In the genomic region with DNA sequence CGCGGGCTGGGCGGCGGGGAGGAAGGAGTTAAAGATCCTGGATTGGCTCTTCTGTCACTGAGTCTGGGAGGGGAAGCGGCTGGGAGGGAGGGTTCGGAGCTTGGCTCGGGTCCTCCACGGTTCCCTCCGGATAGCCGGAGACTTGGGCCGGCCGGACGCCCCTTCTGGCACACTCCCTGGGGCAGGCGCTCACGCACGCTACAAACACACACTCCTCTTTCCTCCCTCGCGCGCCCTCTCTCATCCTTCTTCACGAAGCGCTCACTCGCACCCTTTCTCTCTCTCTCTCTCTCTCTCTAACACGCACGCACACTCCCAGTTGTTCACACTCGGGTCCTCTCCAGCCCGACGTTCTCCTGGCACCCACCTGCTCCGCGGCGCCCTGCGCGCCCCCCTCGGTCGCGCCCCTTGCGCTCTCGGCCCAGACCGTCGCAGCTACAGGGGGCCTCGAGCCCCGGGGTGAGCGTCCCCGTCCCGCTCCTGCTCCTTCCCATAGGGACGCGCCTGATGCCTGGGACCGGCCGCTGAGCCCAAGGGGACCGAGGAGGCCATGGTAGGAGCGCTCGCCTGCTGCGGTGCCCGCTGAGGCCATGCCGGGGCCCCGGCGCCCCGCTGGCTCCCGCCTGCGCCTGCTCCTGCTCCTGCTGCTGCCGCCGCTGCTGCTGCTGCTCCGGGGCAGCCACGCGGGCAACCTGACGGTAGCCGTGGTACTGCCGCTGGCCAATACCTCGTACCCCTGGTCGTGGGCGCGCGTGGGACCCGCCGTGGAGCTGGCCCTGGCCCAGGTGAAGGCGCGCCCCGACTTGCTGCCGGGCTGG, we compare ENCODE assay signal across 8 cellular contexts. TPM values are rescaled to one million over a fixed set of nuclear protein-coding genes. Genes with fewer than 3 reads are reported as not detected.
DNase-seq lines count a peak whose midpoint lies in the region; ATAC-seq and TF ChIP-seq lines count a peak whose summit lies in the region.

A gene (plus strand): TSS at position 170 of the 818 bp plus-strand sequence. CDS start 421 bp downstream, at position 591.

- no peaks in the 10 kb centered on the region; a peak in 1 of 22 replicates for H4K20me1 ChIP-seq in BLaER1 treated with 17β-estradiol and CSF1 and Interleukin-3, amounts not matched to agents 10 nM and 100 nM

- peaks cover 51% of the 10 kb centered on the region for H3K27me3 Mint-ChIP-seq in activated CD4-positive, alpha-beta T cell treated with anti-CD3 and anti-CD28 coated beads, Interleukin-2, amount 10 ng/mL, durations not matched to agents 24 days and 14 days
- H3K27me3 Mint-ChIP-seq in naive B cell, result peaks cover 50 to 62% (median 60%) of the 10 kb centered on the region in 3 donors

- ATAC-seq in naive B cell (ENCODE audit: low read depth in 2 of 2), result peak; percentile 43 to 52
- no peak for ATAC-seq in GM18907 (IDR thresholded peaks at IDR 0.05; ENCODE audit: unreplicated experiment)
- no peak for ATAC-seq in GM21576 (IDR thresholded peaks at IDR 0.05; ENCODE audit: unreplicated experiment)

- no peaks in the 10 kb centered on the region for H3K9me3 Mint-ChIP-seq in activated CD4-positive, alpha-beta T cell treated with anti-CD3 and anti-CD28 coated beads, Interleukin-2, amount 10 ng/mL, durations not matched to agents 24 days and 14 days
- no peaks in the 10 kb centered on the region for H3K9me3 Mint-ChIP-seq in naive B cell

- intact Hi-C loops in activated CD4-positive, alpha-beta T cell treated with anti-CD3 and anti-CD28 coated beads, Interleukin-2, amount 10 ng/mL, durations not matched to agents 24 days and 14 days (cut with micrococcal nuclease), result no loop called here
- intact Hi-C loops in esophagus muscularis mucosa (cut with DNase I), result loop anchor here (2.0 to 5.0 kb wide), 2 partner anchors 70 to 309 kb away; a partner anchor contains a TSS

- H3K27me3 ChIP-seq in BLaER1 treated with 17β-estradiol and CSF1 and Interleukin-3, amounts not matched to agents 10 nM and 100 nM, result peaks cover 39 to 54% (median 44%) of the 10 kb centered on the region in 11 experiments
- H3K27me3 ChIP-seq in esophagus muscularis mucosa, result peaks cover 0 to 29% (median 5%) of the 10 kb centered on the region in 4 donors

- WGBS in esophagus muscularis mucosa, result under 1% methylated on average over 32 of the region's 78 CpGs

- H3K4me2 ChIP-seq in BLaER1 treated with 17β-estradiol and CSF1 and Interleukin-3, amounts not matched to agents 10 nM and 100 nM, result peak within 1 kb of the TSS; percentile 88 to 99 (median 96)

- peaks cover 21 to 38% (median 29%) of the 10 kb centered on the region in 10 experiments for H3K4me1 ChIP-seq in BLaER1 treated with 17β-estradiol and CSF1 and Interleukin-3, amounts not matched to agents 10 nM and 100 nM
- H3K4me1 ChIP-seq in esophagus muscularis mucosa, result peaks cover 21 to 38% (median 35%) of the 10 kb centered on the region in 4 donors

- peaks cover 22% of the 10 kb centered on the region for H3K4me1 Mint-ChIP-seq in activated CD4-positive, alpha-beta T cell treated with anti-CD3 and anti-CD28 coated beads, Interleukin-2, amount 10 ng/mL, durations not matched to agents 24 days and 14 days
- peaks cover 24 to 28% (median 25%) of the 10 kb centered on the region in 3 donors for H3K4me1 Mint-ChIP-seq in naive B cell

- CTCF ChIA-PET in HEK293T (lab: Yijun Ruan, JAX), result interaction anchor here (1.1 to 1.9 kb wide), 3 partner anchors 70 to 308 kb away, joined by 3 to 12 read pairs (median 4); a partner anchor contains a TSS

- TF ChIP-seq CTCF in esophagus muscularis mucosa (IDR thresholded peaks at IDR 0.05), result no peak

- H3K36me3 ChIP-seq in BLaER1 treated with 17β-estradiol and CSF1 and Interleukin-3, amounts not matched to agents 10 nM and 100 nM, result no peaks in the 10 kb centered on the region
- peaks cover 0 to 25% (median 9%) of the 10 kb centered on the region in 4 donors for H3K36me3 ChIP-seq in esophagus muscularis mucosa

- no peaks in the 10 kb centered on the region for H3K9me3 ChIP-seq in BLaER1 treated with 17β-estradiol and CSF1 and Interleukin-3, amounts not matched to agents 10 nM and 100 nM (replicated peaks in 1 of 11)
- no peaks in the 10 kb centered on the region for H3K9me3 ChIP-seq in esophagus muscularis mucosa

- peaks cover 2% of the 10 kb centered on the region for H3K36me3 Mint-ChIP-seq in activated CD4-positive, alpha-beta T cell treated with anti-CD3 and anti-CD28 coated beads, Interleukin-2, amount 10 ng/mL, durations not matched to agents 24 days and 14 days (ENCODE audit: low read depth)
- peaks cover 0 to 8% of the 10 kb centered on the region in 2 donors for H3K36me3 Mint-ChIP-seq in naive B cell

- H3K27ac Mint-ChIP-seq in activated CD4-positive, alpha-beta T cell treated with anti-CD3 and anti-CD28 coated beads, Interleukin-2, amount 10 ng/mL, durations not matched to agents 24 days and 14 days, result no peak within 1 kb of the TSS
- H3K27ac Mint-ChIP-seq in naive B cell, result peak within 1 kb of the TSS in 3 of 6 donors; percentile 65 to 73 (median 69)

- no peak for DNase-seq in HEK293T (ENCODE audit: extremely low spot score)
- DNase-seq in activated CD4-positive, alpha-beta T cell treated with anti-CD3 and anti-CD28 coated beads, Interleukin-2, amount 10 ng/mL, durations not matched to agents 24 days and 14 days, result peak; percentile 78
- no peak for DNase-seq in esophagus muscularis mucosa (ENCODE audit: extremely low spot score)
- no peak for DNase-seq in naive B cell
- DNase-seq in LoVo (ENCODE audit: low spot score), result no peak

- peak within 1 kb of the TSS in 8 of 11 experiments; percentile 31 to 68 (median 52); a peak in 14 of 22 replicates for H3K27ac ChIP-seq in BLaER1 treated with 17β-estradiol and CSF1 and Interleukin-3, amounts not matched to agents 10 nM and 100 nM
- peak within 1 kb of the TSS; percentile 68 to 79 (median 72) for H3K27ac ChIP-seq in esophagus muscularis mucosa (replicated peaks in 1 of 4)

- POLR2A ChIA-PET in HEK293T (lab: Yijun Ruan, JAX), result interaction anchor here (0.8 to 1.2 kb wide), 2 partner anchors 105 to 312 kb away, joined by 3 to 6 read pairs; no protein-coding TSS in a partner anchor

- TF ChIP-seq EP300 in esophagus muscularis mucosa (IDR thresholded peaks at IDR 0.05), result no peak

- H3K4me3 Mint-ChIP-seq in activated CD4-positive, alpha-beta T cell treated with anti-CD3 and anti-CD28 coated beads, Interleukin-2, amount 10 ng/mL, durations not matched to agents 24 days and 14 days, result peak within 1 kb of the TSS; percentile 85
- peak within 1 kb of the TSS; percentile 82 to 93 (median 88) for H3K4me3 Mint-ChIP-seq in naive B cell

- peak within 1 kb of the TSS; percentile 49 to 71 (median 62) for H3K4me3 ChIP-seq in BLaER1 treated with 17β-estradiol and CSF1 and Interleukin-3, amounts not matched to agents 10 nM and 100 nM
- peak within 1 kb of the TSS; percentile 58 to 78 (median 62) for H3K4me3 ChIP-seq in esophagus muscularis mucosa

- H3K9ac ChIP-seq in BLaER1 treated with 17β-estradiol and CSF1 and Interleukin-3, amounts not matched to agents 10 nM and 100 nM, result peak within 1 kb of the TSS; percentile 20 to 73 (median 66); a peak in 21 of 22 replicates

- TF ChIP-seq POLR2A in esophagus muscularis mucosa (IDR thresholded peaks at IDR 0.05; ENCODE audit: low read depth), result no peak

TF ChIP-seq in HEK293T, 16 proteins besides CTCF, POLR2A, EP300 and RAD21:
- peak; percentile 57; the same call in 1 of the 2 replicates for TF ChIP-seq L3MBTL2 (conservative IDR thresholded peaks at IDR 0.05)
- TF ChIP-seq SUZ12 (IDR thresholded peaks at IDR 0.05), result no peak

RNA-seq across cellular contexts. Expression of the gene that starts here (rescaled TPM):
- total RNA-seq in activated CD4-positive, alpha-beta T cell treated with anti-CD3 and anti-CD28 coated beads, Interleukin-2, amount 10 ng/mL, durations not matched to agents 24 days and 14 days, result 0.05 and 0.09 TPM in 2 replicates
- 10 to 100 TPM; 24.9 to 67.1 (median 49.8) TPM for total RNA-seq in esophagus muscularis mucosa
- not detected for polyA plus RNA-seq in naive B cell (ENCODE audit: low read depth in 6 of 6)

Comparison
In these comparisons a context has a peak if more than half of its experiments do, and no peak if none do; other contexts are left out.
1. RNA of the gene that starts here (total RNA-seq): 24.9 to 67.1 TPM in esophagus muscularis mucosa; 0.05 to 0.09 TPM in activated CD4-positive, alpha-beta T cell treated with anti-CD3 and anti-CD28 coated beads, Interleukin-2, amount 10 ng/mL, durations not matched to agents 24 days and 14 days; every median in the first group is over 10 times any median in the second.
2. Peak in DNase-seq in activated CD4-positive, alpha-beta T cell treated with anti-CD3 and anti-CD28 coated beads, Interleukin-2, amount 10 ng/mL, durations not matched to agents 24 days and 14 days; RNA of the gene not detected or under 1 TPM.
3. Peak in ATAC-seq in naive B cell; RNA of the gene not detected or under 1 TPM.